ENCODE assay signal across 28 cellular contexts in the genomic region with DNA sequence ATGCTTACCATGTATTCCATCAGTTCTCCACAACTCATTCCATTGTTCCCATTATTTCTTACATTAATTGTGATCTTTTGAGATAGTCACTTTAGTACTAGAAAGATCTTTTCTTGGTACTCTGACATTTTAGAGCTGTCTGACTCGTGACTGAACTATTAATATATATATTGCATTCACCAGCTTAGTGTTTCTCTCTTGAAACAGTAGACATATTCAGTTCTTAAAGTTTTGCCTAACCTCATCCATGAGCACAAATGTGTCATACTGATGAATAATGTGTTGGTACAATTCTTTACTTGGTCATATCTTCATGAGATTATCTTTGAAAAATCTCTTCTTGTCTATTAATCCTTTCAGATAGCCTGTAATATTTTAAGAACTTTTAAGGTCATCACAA.
DNase-seq lines count a peak whose midpoint lies in the region; ATAC-seq and TF ChIP-seq lines count a peak whose summit lies in the region.
"Had no signal": no experiment of that assay in that cellular context is flagged by ENCODE, and none has a peak within 500 bp of the region (broad histone marks: within the 10 kb centered on the region; RNA-seq: fewer than 3 reads in every experiment).

No MANE protein-coding gene starts in this region.

- H3K36me3 ChIP-seq in GM23248 (ENCODE audit: low read depth) = peaks cover 11% of the 10 kb centered on the region; the same call in 1 of the 2 replicates
- no peaks in the 10 kb centered on the region for H3K36me3 ChIP-seq in PC-3 (ENCODE audit: low read depth, low read length)
- peaks cover 9% of the 10 kb centered on the region for H3K36me3 ChIP-seq in osteoblast (ENCODE audit: insufficient read depth, low read length)
- H3K36me3 ChIP-seq in Peyer's patch = no peaks in the 10 kb centered on the region
- H3K36me3 ChIP-seq: left lung, ovary had no signal

- intact Hi-C loops in PC-3 (cut with micrococcal nuclease) = no loop called here

- TF ChIP-seq CTCF in PC-3 (conservative IDR thresholded peaks at IDR 0.05; ENCODE audit: low read depth, low read length) = no peak
- TF ChIP-seq CTCF in epithelial cell of esophagus (IDR thresholded peaks at IDR 0.05; ENCODE audit: insufficient read depth, low read depth, low read length, missing control alignments) = no peak
- TF ChIP-seq CTCF in osteoblast (IDR thresholded peaks at IDR 0.05; ENCODE audit: extremely low read depth, low read depth, low read length) = no peak
- TF ChIP-seq CTCF in Peyer's patch (IDR thresholded peaks at IDR 0.05) = no peak

- POLR2A ChIA-PET in PC-3 (lab: Charles Lee; ENCODE audit: unreplicated experiment) = no interaction called here

- H3K27ac ChIP-seq in GM23248 (peak overlapping the region; percentile 15; the same call in 1 of the 2 replicates), PC-3 (ENCODE audit: low read length) (no peak overlapping the region), osteoblast (ENCODE audit: low read depth, low read length) (no peak overlapping the region), Peyer's patch (no peak overlapping the region)
- H3K27ac ChIP-seq: BLaER1, left lung, ovary had no signal

- peaks cover 19% of the 10 kb centered on the region for H3K4me1 ChIP-seq in GM23248 (ENCODE audit: insufficient read depth)
- H3K4me1 ChIP-seq in PC-3 (ENCODE audit: insufficient read depth, low read length) = 0 out of 2 replicates have a peak, but pooled peaks cover 4% of the 10 kb centered on the region
- peaks cover 23% of the 10 kb centered on the region for H3K4me1 ChIP-seq in osteoblast (ENCODE audit: insufficient read depth, low read length)
- no peaks in the 10 kb centered on the region for H3K4me1 ChIP-seq in Peyer's patch
- H3K4me1 ChIP-seq: BLaER1 had no signal

- H2AFZ ChIP-seq in GM23248 (no peak overlapping the region), PC-3 (ENCODE audit: low read length) (no peak overlapping the region), osteoblast (ENCODE audit: low read length) (no peak overlapping the region)

- TF ChIP-seq POLR2A in Peyer's patch (IDR thresholded peaks at IDR 0.05) = no peak

- in situ Hi-C loops in GM23248 (cut with MboI) = no loop called here

- H4K20me1 ChIP-seq in GM23248 (ENCODE audit: insufficient read depth) (no peaks in the 10 kb centered on the region), PC-3 (ENCODE audit: low read length) (no peaks in the 10 kb centered on the region), osteoblast (ENCODE audit: insufficient read depth, low read length) (no peaks in the 10 kb centered on the region)
- H4K20me1 ChIP-seq: BLaER1 had no signal

- WGBS in GM23248 (ENCODE audit: low coverage in 1 of 2, low lambda C conversion rate in 2 of 2, missing lambda C conversion rate in 2 of 2), 2 experiments = 44 to 50% methylated on average over 1 of the region's 1 CpG

- H3K9ac ChIP-seq in GM23248 = no peak overlapping the region
- H3K9ac ChIP-seq in PC-3 (ENCODE audit: low read length) = no peak overlapping the region
- H3K9ac ChIP-seq: BLaER1 had no signal

- DNase-seq in GM23248 (peak; percentile 59), PC-3 (peak; percentile 25), epithelial cell of esophagus (ENCODE audit: low read depth) (peak; percentile 45), osteoblast (ENCODE audit: insufficient read length, low spot score, missing footprints) (peak; percentile 36), NCI-H187 treated with DMSO at 0.1 percent for 48 hours (lab: John Stamatoyannopoulos, UW) (no peak), NCI-H82 treated with DMSO at 0.1 percent for 48 hours (lab: John Stamatoyannopoulos, UW; ENCODE audit: unreplicated experiment) (no peak), Peyer's patch (no peak)
- DNase-seq: activated CD8-positive, alpha-beta memory T cell treated with anti-CD3 and anti-CD28 coated beads, Interleukin-2, amount 10 ng/mL, durations not matched to agents 7 days and 5 days; activated gamma-delta T cell treated with Interleukin-2 at 50 U/mL for 16 hours; activated T-cell treated with anti-CD3 and anti-CD28 coated beads, Interleukin-2, amount 50 U/mL, for 4 hours; DMS153; effector memory CD8-positive, alpha-beta T cell; H9; hippocampal formation; left lung; mesenchymal stem cell; NCI-H1092 treated with DMSO at 0.1 percent for 48 hours; NCI-H1694 treated with DMSO at 0.1 percent for 48 hours; NCI-H526; nephron progenitor cell; ovary; SIG-M5; stimulated activated naive B cell treated with anti-CD40 and anti-IgM and Interleukin-4, amounts not matched to agents 10 μg/mL and 1 μg/mL and 100 μg/mL, for 72 hours; substantia nigra; trophoblast cell had no signal

- H3K9me2 ChIP-seq in GM23248 (ENCODE audit: insufficient read depth) (no peaks in the 10 kb centered on the region), PC-3 (replicated peaks; ENCODE audit: low read length) (no peaks in the 10 kb centered on the region)

- H3K27me3 ChIP-seq in GM23248 (replicated peaks; ENCODE audit: insufficient read depth) (no peaks in the 10 kb centered on the region), PC-3 (ENCODE audit: low read length) (no peaks in the 10 kb centered on the region), osteoblast (ENCODE audit: insufficient read depth, low read length) (no peaks in the 10 kb centered on the region), Peyer's patch (no peaks in the 10 kb centered on the region)
- H3K27me3 ChIP-seq: BLaER1, left lung, ovary had no signal

- no TSS peak for BruUV-seq in PC-3 (replicated peaks; lab: Mats Ljungman, UMichigan)

- H3K9me3 ChIP-seq in GM23248 (ENCODE audit: low read depth) = no peaks in the 10 kb centered on the region
- no peaks in the 10 kb centered on the region for H3K9me3 ChIP-seq in PC-3 (ENCODE audit: low read length)
- H3K9me3 ChIP-seq in osteoblast (ENCODE audit: low read depth, low read length) = no peaks in the 10 kb centered on the region
- no peaks in the 10 kb centered on the region for H3K9me3 ChIP-seq in Peyer's patch
- H3K9me3 ChIP-seq: left lung, ovary had no signal

- ATAC-seq in PC-3 = no peak
- ATAC-seq: esophagus mucosa; left lung; Panc1; stimulated activated naive B cell treated with anti-CD40 and anti-IgM and Interleukin-4, amounts not matched to agents 10 μg/mL and 1 μg/mL and 100 μg/mL, for 72 hours had no signal

- H3K4me3 ChIP-seq in GM23248 = no peak overlapping the region
- H3K4me3 ChIP-seq in PC-3 (ENCODE audit: low read length) = no peak overlapping the region
- no peak overlapping the region for H3K4me3 ChIP-seq in epithelial cell of esophagus (ENCODE audit: low read length)
- H3K4me3 ChIP-seq in osteoblast (ENCODE audit: insufficient read depth, low read length) = no peak overlapping the region
- no peak overlapping the region for H3K4me3 ChIP-seq in Peyer's patch
- H3K4me3 ChIP-seq: BLaER1, left lung, ovary had no signal

- peak overlapping the region; percentile 13 for H3K4me2 ChIP-seq in GM23248 (ENCODE audit: unreplicated experiment)
- H3K4me2 ChIP-seq in PC-3 (ENCODE audit: low read length) = no peak overlapping the region
- no peak overlapping the region for H3K4me2 ChIP-seq in osteoblast (ENCODE audit: insufficient read depth, low read length)
- H3K4me2 ChIP-seq: BLaER1 had no signal

- no peaks in the 10 kb centered on the region; the same call in 1 of the 2 replicates for H3K79me2 ChIP-seq in GM23248 (ENCODE audit: insufficient read depth)
- H3K79me2 ChIP-seq in PC-3 (ENCODE audit: low read length) = no peaks in the 10 kb centered on the region
- no peaks in the 10 kb centered on the region for H3K79me2 ChIP-seq in osteoblast (ENCODE audit: insufficient read depth, low read length)

- CTCF ChIA-PET in PC-3 (lab: Charles Lee) = no interaction called here

- peaks cover 24% of the 10 kb centered on the region for H3F3A ChIP-seq in GM23248 (ENCODE audit: insufficient read depth)
- H3F3A ChIP-seq in PC-3 (ENCODE audit: low read length, unreplicated experiment) = no peaks in the 10 kb centered on the region

Comparison
In these comparisons a context has a peak if more than half of its experiments do, and no peak if none do; other contexts are left out.
1. DNase-seq: peak in GM23248 (single experiment), PC-3 (single experiment), epithelial cell of esophagus (single experiment) and osteoblast (single experiment); none in NCI-H187 treated with DMSO at 0.1 percent for 48 hours (single experiment), NCI-H82 treated with DMSO at 0.1 percent for 48 hours (single experiment) and Peyer's patch (0 of 3).